In the genomic region with DNA sequence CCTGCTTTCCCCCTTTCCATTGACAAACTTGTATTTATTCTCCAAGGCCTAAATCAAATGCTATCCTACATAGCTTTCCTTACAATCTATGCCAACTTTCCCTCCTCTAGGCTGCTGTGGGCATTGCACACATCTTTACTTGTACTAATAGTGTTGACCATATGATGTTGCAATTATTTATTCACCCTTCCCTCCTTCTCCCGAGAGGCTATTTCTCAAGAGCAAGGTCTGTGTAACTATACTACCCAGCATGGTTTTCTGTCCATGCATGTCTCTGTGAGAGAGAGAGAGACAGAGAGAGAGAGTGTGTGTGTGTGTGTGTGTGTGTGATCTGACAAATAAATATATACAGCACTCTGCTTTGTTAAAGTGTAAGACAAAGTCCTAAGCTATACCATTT, we compare ENCODE assay signal across 14 cellular contexts.
DNase-seq lines count a peak whose midpoint lies in the region; ATAC-seq and TF ChIP-seq lines count a peak whose summit lies in the region.
"Had no signal": no experiment of that assay in that cellular context is flagged by ENCODE, and none has a peak within 500 bp of the region (broad histone marks: within the 10 kb centered on the region; RNA-seq: fewer than 3 reads in every experiment).

No MANE protein-coding gene starts in this region.

- H3K4me1 ChIP-seq in fibroblast of lung (ENCODE audit: control insufficient read depth, extremely low read depth, insufficient read depth, low read length), result peaks cover 2% of the 10 kb centered on the region
- peaks cover 0 to 9% (median 0%) of the 10 kb centered on the region in 4 donors for H3K4me1 ChIP-seq in transverse colon
- H3K4me1 ChIP-seq: pancreas had no signal

- 0 to 34% methylated on average over 1 of the region's 1 CpG for WGBS in transverse colon (ENCODE audit: low coverage in 1 of 2), 2 donors

- no peak overlapping the region for H3K4me3 ChIP-seq in fibroblast of lung (replicated peaks in 1 of 4; ENCODE audit: control extremely low read depth in 1 of 4, insufficient read depth in 1 of 4, low read depth in 3 of 4, low read length in 4 of 4)
- H3K4me3 ChIP-seq in transverse colon, result no peak overlapping the region
- H3K4me3 ChIP-seq: pancreas, tibial artery had no signal

- no peak overlapping the region for H3K27ac ChIP-seq in fibroblast of lung (ENCODE audit: insufficient read depth, low read length)
- H3K27ac ChIP-seq in transverse colon, result no peak overlapping the region
- H3K27ac ChIP-seq: 22Rv1, pancreas, tibial artery had no signal

- no peaks in the 10 kb centered on the region for H3K36me3 ChIP-seq in fibroblast of lung (ENCODE audit: control insufficient read depth, insufficient read depth, low read length)
- H3K36me3 ChIP-seq in transverse colon, result no peaks in the 10 kb centered on the region
- H3K36me3 ChIP-seq: pancreas, tibial artery had no signal

- H3K4me1 Mint-ChIP-seq in naive thymus-derived CD8-positive, alpha-beta T cell, result peaks cover 0 to 2% (median 0%) of the 10 kb centered on the region in 4 donors

- DNase-seq in DMS 273 (lab: John Stamatoyannopoulos, UW; ENCODE audit: unreplicated experiment), result peak; percentile 29
- DNase-seq in DMS 273 treated with DMSO at 0.1 percent for 48 hours (lab: John Stamatoyannopoulos, UW), result no peak
- DNase-seq in NOMO-1 treated with dmso at 0.1 percent for 144 hours (lab: John Stamatoyannopoulos, UW; ENCODE audit: unreplicated experiment), result peak; percentile 29
- DNase-seq in fibroblast of lung (ENCODE audit: low read depth in 2 of 2), result peak; percentile 47 to 86
- peak; percentile 77 for DNase-seq in renal cortical epithelial cell (ENCODE audit: low read depth)
- DNase-seq in DMS114 treated with DMSO at 0.1 percent for 48 hours (lab: John Stamatoyannopoulos, UW; ENCODE audit: unreplicated experiment), result no peak
- DNase-seq in transverse colon, result no peak
- DNase-seq in naive thymus-derived CD8-positive, alpha-beta T cell, result no peak
- DNase-seq: activated CD4-positive, alpha-beta memory T cell treated with anti-CD3 and anti-CD28 coated beads, Interleukin-2, amount 10 ng/mL, durations not matched to agents 7 days and 5 days; central memory CD4-positive, alpha-beta T cell; DMS79 treated with DMSO at 0.1 percent for 48 hours; pancreas; tibial artery had no signal

- in situ Hi-C loops in transverse colon (cut with MboI; ENCODE audit: low pct_ligation_motif_present in 1 of 4, low pct_unique_long_range_greater_than_20kb in 1 of 4, low sequenced_read_pairs in 3 of 4), result loop anchor here in 3 of 4 donors (5.0 to 10.0 kb wide), 3 partner anchors 230 to 240 kb away; no protein-coding TSS in a partner anchor

- H2AFZ ChIP-seq in fibroblast of lung (ENCODE audit: low read length), result no peak overlapping the region

- no peaks in the 10 kb centered on the region for H3K27me3 Mint-ChIP-seq in naive thymus-derived CD8-positive, alpha-beta T cell
- H3K27me3 Mint-ChIP-seq: activated CD4-positive, alpha-beta memory T cell treated with anti-CD3 and anti-CD28 coated beads, Interleukin-2, amount 10 ng/mL, durations not matched to agents 7 days and 5 days had no signal

- no peak for TF ChIP-seq POLR2A in transverse colon (IDR thresholded peaks at IDR 0.05)

- ATAC-seq in naive thymus-derived CD8-positive, alpha-beta T cell, result no peak
- ATAC-seq: pancreas had no signal

- no peak overlapping the region for H3K4me2 ChIP-seq in fibroblast of lung (ENCODE audit: extremely low read depth, insufficient read depth, low read length)

- POLR2A ChIA-PET in naive thymus-derived CD8-positive, alpha-beta T cell (lab: Charles Lee), result no interaction called here

- H3K27me3 ChIP-seq in fibroblast of lung (ENCODE audit: control insufficient read depth, insufficient read depth, low read length), result no peaks in the 10 kb centered on the region
- no peaks in the 10 kb centered on the region for H3K27me3 ChIP-seq in transverse colon
- H3K27me3 ChIP-seq: pancreas, tibial artery had no signal

- H3K9me3 ChIP-seq in fibroblast of lung (ENCODE audit: control insufficient read depth, insufficient read depth, low read depth, low read length), result no peaks in the 10 kb centered on the region
- H3K9me3 ChIP-seq in transverse colon, result no peaks in the 10 kb centered on the region
- H3K9me3 ChIP-seq: pancreas, tibial artery had no signal

- peaks cover 2% of the 10 kb centered on the region for H4K20me1 ChIP-seq in fibroblast of lung (ENCODE audit: control insufficient read depth, extremely low read depth, insufficient read depth, low read length)

- H3K27ac Mint-ChIP-seq in naive thymus-derived CD8-positive, alpha-beta T cell, result no peak overlapping the region
- H3K27ac Mint-ChIP-seq: activated CD4-positive, alpha-beta memory T cell treated with anti-CD3 and anti-CD28 coated beads, Interleukin-2, amount 10 ng/mL, durations not matched to agents 7 days and 5 days had no signal

- TF ChIP-seq EP300 in transverse colon (IDR thresholded peaks at IDR 0.05; ENCODE audit: low read depth), result no peak

- no peaks in the 10 kb centered on the region for H3K9me3 Mint-ChIP-seq in naive thymus-derived CD8-positive, alpha-beta T cell
- H3K9me3 Mint-ChIP-seq: activated CD4-positive, alpha-beta memory T cell treated with anti-CD3 and anti-CD28 coated beads, Interleukin-2, amount 10 ng/mL, durations not matched to agents 7 days and 5 days had no signal

- TF ChIP-seq CTCF in fibroblast of lung (conservative IDR thresholded peaks at IDR 0.05 in 1 of 2, IDR thresholded peaks at IDR 0.05 in 1 of 2; ENCODE audit: low read depth in 1 of 2, low read length in 2 of 2), result peak; percentile 4 to 45
- TF ChIP-seq CTCF in transverse colon (IDR thresholded peaks at IDR 0.05), result no peak

- no peaks in the 10 kb centered on the region for H3K79me2 ChIP-seq in fibroblast of lung (ENCODE audit: control insufficient read depth, insufficient read depth, low read length)

- no peaks in the 10 kb centered on the region for H3K36me3 Mint-ChIP-seq in naive thymus-derived CD8-positive, alpha-beta T cell

- intact Hi-C loops in transverse colon (cut with DNase I; ENCODE audit: low total_unique reads), result no loop called here

- no peak overlapping the region for H3K4me3 Mint-ChIP-seq in naive thymus-derived CD8-positive, alpha-beta T cell
- H3K4me3 Mint-ChIP-seq: activated CD4-positive, alpha-beta memory T cell treated with anti-CD3 and anti-CD28 coated beads, Interleukin-2, amount 10 ng/mL, durations not matched to agents 7 days and 5 days had no signal

- no peak overlapping the region for H3K9ac ChIP-seq in fibroblast of lung (ENCODE audit: insufficient read depth, low read length)

Comparison
In these comparisons a context has a peak if more than half of its experiments do, and no peak if none do; other contexts are left out.
1. DNase-seq: peak in DMS 273 (single experiment), NOMO-1 treated with dmso at 0.1 percent for 144 hours (single experiment), fibroblast of lung (2 of 2) and renal cortical epithelial cell (single experiment); none in DMS 273 treated with DMSO at 0.1 percent for 48 hours (single experiment), DMS114 treated with DMSO at 0.1 percent for 48 hours (single experiment), transverse colon (single experiment) and naive thymus-derived CD8-positive, alpha-beta T cell (0 of 10).
2. CTCF ChIP-seq: peak in fibroblast of lung (2 of 2); none in transverse colon (0 of 5).